In genomic region chr6:159852877-159853276, GRCh38 we compare ENCODE assay signal across 11 cellular contexts. TPM values are rescaled to one million over a fixed set of nuclear protein-coding genes. Genes with fewer than 3 reads are reported as not detected.
DNase-seq lines count a peak whose midpoint lies in the region; ATAC-seq, FAIRE-seq and TF ChIP-seq lines count a peak whose summit lies in the region.
"Had no signal": no experiment of that assay in that cellular context is flagged by ENCODE, and none has a peak within 500 bp of the region (broad histone marks: within the 10 kb centered on the region; RNA-seq: fewer than 3 reads in every experiment).

No MANE protein-coding gene starts in this region.

- no peaks in the 10 kb centered on the region for H3K9me1 ChIP-seq in IMR-90 (ENCODE audit: insufficient read depth, low read length)

- WGBS in IMR-90 (ENCODE audit: extremely low coverage in 2 of 2, insufficient read length in 1 of 2), 2 experiments: no CpG with 5 or more reads among the region's 6 CpGs
- WGBS in GM12878 (ENCODE audit: insufficient coverage, insufficient replicate concordance, low lambda C conversion rate, missing lambda C conversion rate): 38% methylated on average over 6 of the region's 6 CpGs

- H3K27me3 ChIP-seq in IMR-90 (ENCODE audit: control insufficient read depth, insufficient read depth, low read length) (peaks cover 5% of the 10 kb centered on the region), GM12878 (replicated peaks in 1 of 2; ENCODE audit: control insufficient read depth in 2 of 2, insufficient read depth in 2 of 2, low read length in 1 of 2) (no peaks in the 10 kb centered on the region; a peak in 2 of 4 replicates), neural cell (ENCODE audit: insufficient read depth, low read depth, low read length) (no peaks in the 10 kb centered on the region)

- no peaks in the 10 kb centered on the region for H3K9me2 ChIP-seq in neural cell (ENCODE audit: insufficient read depth, low read length)

- no peak overlapping the region for H2AK9ac ChIP-seq in IMR-90 (replicated peaks; ENCODE audit: low read depth, low read length, poor library complexity)

- intact Hi-C loops in IMR-90 (cut with micrococcal nuclease): loop anchor here (2.0 kb wide), 1 partner anchor 162 kb away; no protein-coding TSS in a partner anchor
- intact Hi-C loops in GM12878 (cut with micrococcal nuclease; ENCODE audit: unreplicated experiment): loop anchor here (1.0 kb wide), 1 partner anchor 162 kb away; no protein-coding TSS in a partner anchor

- H3K9me3 ChIP-seq in IMR-90 (ENCODE audit: control insufficient read depth, insufficient read depth, low read length) (no peaks in the 10 kb centered on the region), GM12878 (replicated peaks; ENCODE audit: control insufficient read depth, insufficient read depth, low read length) (no peaks in the 10 kb centered on the region; the same call in 2 of the 3 replicates), neural cell (ENCODE audit: low read length) (no peaks in the 10 kb centered on the region)

- H3K27ac ChIP-seq in IMR-90 (ENCODE audit: insufficient read depth, low read length) (no peak overlapping the region), GM12878 (ENCODE audit: control insufficient read depth, insufficient read depth) (no peak overlapping the region), neural cell (ENCODE audit: low read length) (no peak overlapping the region)
- H3K27ac ChIP-seq: epithelial cell of prostate had no signal

- SMC1A ChIA-PET in GM12878 (lab: Charles Lee; ENCODE audit: uncharacterized antibody, unreplicated experiment): interaction anchor here (1.5 to 3.8 kb wide), 6 partner anchors 19 to 161 kb away, joined by 3 to 18 read pairs (median 8); partner anchors contain the start of genes MRPL18, SOD2 and TCP1

- dilution Hi-C loops in IMR-90 (cut with HindIII; ENCODE audit: low sequenced_read_pairs, unreplicated experiment): no loop called here

- TF ChIP-seq EP300 in GM12878 (IDR thresholded peaks at IDR 0.05; ENCODE audit: borderline replicate concordance in 1 of 2, control insufficient read depth in 1 of 2, low read depth in 2 of 2, low read length in 2 of 2) (no peak), neural cell (conservative IDR thresholded peaks at IDR 0.05; ENCODE audit: poor library complexity, severe bottlenecking) (no peak)

- no peak overlapping the region for H4K91ac ChIP-seq in IMR-90 (ENCODE audit: insufficient read depth, low read depth, low read length)

- H3K4me2 ChIP-seq in IMR-90 (ENCODE audit: low read depth, low read length) (no peak overlapping the region), GM12878 (ENCODE audit: control insufficient read depth, insufficient read depth) (no peak overlapping the region), neural cell (ENCODE audit: low read length) (no peak overlapping the region)

- no peaks in the 10 kb centered on the region for H4K20me1 ChIP-seq in IMR-90 (ENCODE audit: insufficient read depth, low read length)
- H4K20me1 ChIP-seq in GM12878 (ENCODE audit: control insufficient read depth, insufficient read depth): no peaks in the 10 kb centered on the region
- no peaks in the 10 kb centered on the region for H4K20me1 ChIP-seq in neural cell (ENCODE audit: insufficient read depth)

- H2BK20ac ChIP-seq in IMR-90 (ENCODE audit: low read depth, low read length): no peak overlapping the region

- no peak overlapping the region for H2AK5ac ChIP-seq in IMR-90 (ENCODE audit: low read depth, low read length)

- no peak overlapping the region for H3K4ac ChIP-seq in IMR-90 (ENCODE audit: low read depth, low read length)

- no peak for FAIRE-seq in GM12878 (lab: Jason Lieb, UNC)
- FAIRE-seq: A204.1 had no signal

- H2BK120ac ChIP-seq in IMR-90 (ENCODE audit: low read depth, low read length): no peak overlapping the region

- no peak overlapping the region for H2BK5ac ChIP-seq in IMR-90 (ENCODE audit: low read depth, low read length, poor library complexity, severe bottlenecking)

- H3F3A ChIP-seq in neural cell (ENCODE audit: insufficient read depth, low read length, poor library complexity, severe bottlenecking): no peaks in the 10 kb centered on the region

- no peak overlapping the region for H3K18ac ChIP-seq in IMR-90 (ENCODE audit: low read depth, low read length)

- RAD21 ChIA-PET in GM12878 (lab: Charles Lee; ENCODE audit: unreplicated experiment): interaction anchor here (0.7 to 2.0 kb wide), 7 partner anchors 24 to 161 kb away, joined by 3 to 7 read pairs (median 3); partner anchors contain the start of gene SOD2

- CTCF ChIA-PET in IMR-90 (lab: Yijun Ruan, JAX) (interaction anchor here (1.5 to 1.6 kb wide), 2 partner anchors 11 to 23 kb away, joined by 3 read pairs; no protein-coding TSS in a partner anchor), GM12878 (lab: Yijun Ruan, JAX) (interaction anchor here (0.9 to 2.7 kb wide), 10 partner anchors 9 to 173 kb away, joined by 3 to 20 read pairs (median 4); partner anchors contain the start of genes MRPL18, SOD2 and TCP1)

- no peaks in the 10 kb centered on the region for H3K79me2 ChIP-seq in GM12878 (ENCODE audit: control insufficient read depth, insufficient read depth, low read length)
- H3K79me2 ChIP-seq in neural cell (replicated peaks; ENCODE audit: insufficient read depth, low read length): no peaks in the 10 kb centered on the region

- DNase-seq in DMS 273 (lab: John Stamatoyannopoulos, UW; ENCODE audit: unreplicated experiment) (peak; percentile 44), DMS 273 treated with DMSO at 0.1 percent for 48 hours (lab: John Stamatoyannopoulos, UW) (no peak), IMR-90 (no peak), GM12878 (ENCODE audit: low read depth, low spot score) (no peak), AG08396 (ENCODE audit: low spot score) (no peak), KG1 (lab: John Stamatoyannopoulos, UW) (no peak)

- no TSS peak for BruUV-seq in IMR-90 (replicated peaks; lab: Mats Ljungman, UMichigan)
- no TSS peak for BruUV-seq in GM12878 (replicated peaks; lab: Mats Ljungman, UMichigan)

- no peak overlapping the region for H3K56ac ChIP-seq in IMR-90 (ENCODE audit: extremely low read depth, insufficient read depth, low read length)

- H4K8ac ChIP-seq in IMR-90 (ENCODE audit: low read depth in 2 of 2, low read length in 2 of 2): no peak overlapping the region

- H4K5ac ChIP-seq in IMR-90 (ENCODE audit: low read depth, low read length): no peak overlapping the region

- H3K4me3 ChIP-seq in IMR-90 (ENCODE audit: insufficient read depth, low read depth, low read length) (no peak overlapping the region), GM12878 (no peak overlapping the region), neural cell (ENCODE audit: low read length) (no peak overlapping the region)

- no peak overlapping the region for H2BK15ac ChIP-seq in IMR-90 (ENCODE audit: low read depth, low read length)

- H3K14ac ChIP-seq in IMR-90 (replicated peaks; ENCODE audit: low read depth, low read length): no peak overlapping the region

- H2AFZ ChIP-seq in IMR-90 (replicated peaks; ENCODE audit: low read length, poor library complexity) (peak overlapping the region; percentile 7), GM12878 (ENCODE audit: control insufficient read depth, low read depth, low read length) (no peak overlapping the region; the same call in 1 of the 2 replicates), neural cell (ENCODE audit: low read depth, low read length) (no peak overlapping the region)

- H3K79me1 ChIP-seq in IMR-90 (ENCODE audit: low read depth in 1 of 2, low read length in 2 of 2): no peaks in the 10 kb centered on the region

- H3K4me1 ChIP-seq in IMR-90 (ENCODE audit: control insufficient read depth, insufficient read depth, low read length): no peaks in the 10 kb centered on the region
- H3K4me1 ChIP-seq in GM12878 (ENCODE audit: control insufficient read depth, insufficient read depth, low read length): no peaks in the 10 kb centered on the region

- H3K23ac ChIP-seq in IMR-90 (ENCODE audit: low read depth, low read length): no peak overlapping the region

- TF ChIP-seq POLR2A in IMR-90 (IDR thresholded peaks at IDR 0.05; ENCODE audit: low read depth, low read length) (no peak), GM12878 (IDR thresholded peaks at IDR 0.05; ENCODE audit: low read depth, low read length) (no peak)

- no peak overlapping the region for H3K9ac ChIP-seq in IMR-90 (ENCODE audit: low read depth, low read length)
- H3K9ac ChIP-seq in GM12878 (ENCODE audit: control insufficient read depth, insufficient read depth, low read length): no peak overlapping the region
- H3K9ac ChIP-seq in neural cell (ENCODE audit: low read length): no peak overlapping the region

- in situ Hi-C loops in IMR-90 (cut with MboI; ENCODE audit: low sequenced_read_pairs) (loop anchor here (25.0 kb wide), 1 partner anchor 609 kb away; no protein-coding TSS in a partner anchor), GM12878 (cut with MboI) (no loop called here)

- H3K36me3 ChIP-seq in IMR-90 (ENCODE audit: control insufficient read depth, insufficient read depth, low read length) (no peaks in the 10 kb centered on the region), GM12878 (ENCODE audit: control insufficient read depth in 2 of 2, insufficient read depth in 2 of 2, low read length in 1 of 2) (no peaks in the 10 kb centered on the region), neural cell (ENCODE audit: insufficient read depth, low read length) (no peaks in the 10 kb centered on the region)

- TF ChIP-seq RAD21 in IMR-90 (IDR thresholded peaks at IDR 0.05; ENCODE audit: low read length) (no peak), GM12878 (IDR thresholded peaks at IDR 0.05; ENCODE audit: insufficient read depth, low read depth, low read length) (peak; percentile 53), neural cell (conservative IDR thresholded peaks at IDR 0.05) (no peak)

- POLR2A ChIA-PET in IMR-90 (lab: Charles Lee; ENCODE audit: unreplicated experiment): no interaction called here
- POLR2A ChIA-PET in GM12878 (lab: Charles Lee): no interaction called here

- TF ChIP-seq CTCF in IMR-90 (conservative IDR thresholded peaks at IDR 0.05; ENCODE audit: low read depth, low read length): peak; percentile 17; the same call in 1 of the 2 replicates
- peak in 2 of 3 experiments; percentile 34 to 50; a peak in 3 of 6 replicates for TF ChIP-seq CTCF in GM12878 (IDR thresholded peaks at IDR 0.05 in 2 of 3, conservative IDR thresholded peaks at IDR 0.05 in 1 of 3; ENCODE audit: control insufficient read depth in 2 of 3, extremely low read depth in 1 of 3, insufficient read depth in 1 of 3, low read depth in 3 of 3, low read length in 3 of 3)
- peak; percentile 21 for TF ChIP-seq CTCF in neural cell (IDR thresholded peaks at IDR 0.05; ENCODE audit: poor library complexity, severe bottlenecking)

- ATAC-seq in IMR-90 (ENCODE audit: low read depth) (0 out of 2 replicates have a peak, but pooled peaks have one; percentile 24), GM12878 (peak; percentile 66), HG02973 (IDR thresholded peaks at IDR 0.05; ENCODE audit: unreplicated experiment) (no peak)

RNA-seq across cellular contexts. Expression of gene MAS1, which starts 37.9 kb away (rescaled TPM):
- total RNA-seq in IMR-90 (2012; rRNA removed): not detected in 2 replicates
- under 0.01 TPM in 1 of 2 replicates, not detected in the other for polyA plus RNA-seq in IMR-90 (2012; rRNA removed)
- not detected in 2 replicates for polyA plus RNA-seq in IMR-90 (2012; cell fraction: cytosol; rRNA removed)
- polyA plus RNA-seq in IMR-90 (2012; cell fraction: nucleus; rRNA removed; ENCODE audit: low replicate concordance): not detected in 2 replicates
- total RNA-seq in GM12878 (2013; cell fraction: nucleolus; rRNA removed): 0.20 and 0.21 TPM in 2 replicates
- total RNA-seq in GM12878 (2014; rRNA removed): under 0.01 TPM in 1 of 2 replicates, not detected in the other
- not detected in 2 replicates for total RNA-seq in GM12878 (2014; rRNA removed; fragmentation: Illumina TruSeq; extraction: Trizol)
- total RNA-seq in GM12878 (2021): not detected in 2 replicates
- polyA plus RNA-seq in GM12878 (2011; ENCODE audit: low read depth): not detected
- 0.07 and 0.08 TPM in 2 replicates for polyA plus RNA-seq in GM12878 (2011; rRNA removed)
- polyA plus RNA-seq in GM12878 (2011; cell fraction: cytosol; rRNA removed): 0.03 and 0.07 TPM in 2 replicates
- polyA plus RNA-seq in GM12878 (2011; cell fraction: nucleus; rRNA removed): 0.04 and 0.06 TPM in 2 replicates
- not detected in 2 replicates for polyA plus RNA-seq in GM12878 (2012)
- 0.02 TPM in 1 of 2 replicates, not detected in the other for polyA plus RNA-seq in GM12878 (2014; fragmentation: Illumina TruSeq; extraction: Trizol)
- polyA plus RNA-seq in GM12878 (2014; fragmentation: Nextera tagmentation; extraction: Ambion mirVana): not detected
- polyA plus RNA-seq in GM12878 (2014; rRNA removed): 0.01 TPM in 1 of 2 replicates, not detected in the other
- polyA plus RNA-seq in GM12878 (2016; fragmentation: Nextera tagmentation; extraction: Ambion mirVana): not detected
- polyA minus RNA-seq in GM12878 (2011; rRNA and poly(A)+ RNA removed): 0.21 and 0.29 TPM in 2 replicates
- polyA minus RNA-seq in GM12878 (2011; cell fraction: cytosol; rRNA and poly(A)+ RNA removed): 0.13 TPM in 1 of 2 replicates, not detected in the other
- 0.10 and 0.12 TPM in 2 replicates for polyA minus RNA-seq in GM12878 (2011; cell fraction: nucleus; rRNA and poly(A)+ RNA removed)
- polyA plus RNA-seq in neural cell: not detected in 2 replicates
- not detected in 2 replicates for polyA minus RNA-seq in neural cell
- total RNA-seq: T-helper 2 cell treated with Interferon-gamma antibody and Interleukin-4, amounts not matched to agents 100 ng/mL and 5 ng/mL, for 36 hours had no signal

RNA-seq across cellular contexts. Expression of gene PNLDC1, which starts 52.8 kb away (rescaled TPM):
- total RNA-seq in IMR-90 (2012; rRNA removed) (not detected in 2 replicates), GM12878 (2014; rRNA removed) (0.38 TPM in 1 of 2 replicates, not detected in the other), GM12878 (2014; rRNA removed; fragmentation: Illumina TruSeq; extraction: Trizol) (0.09 TPM in 1 of 2 replicates, not detected in the other), GM12878 (2021) (0.19 TPM in 1 of 2 replicates, not detected in the other)
- polyA plus RNA-seq in IMR-90 (2012; rRNA removed) (not detected in 2 replicates), GM12878 (2011; rRNA removed) (0.07 and 0.08 TPM in 2 replicates), GM12878 (2014; fragmentation: Illumina TruSeq; extraction: Trizol) (0.07 TPM in 1 of 2 replicates, not detected in the other), GM12878 (2014; fragmentation: Nextera tagmentation; extraction: Ambion mirVana) (under 1 TPM; 0.09 to 0.16 TPM), GM12878 (2014; rRNA removed) (0.06 and 0.16 TPM in 2 replicates), GM12878 (2016; fragmentation: Nextera tagmentation; extraction: Ambion mirVana) (under 1 TPM; 0.09 to 0.25 TPM), neural cell (not detected in 2 replicates)
- polyA plus RNA-seq in IMR-90 (2012; cell fraction: cytosol; rRNA removed): not detected in 2 replicates
- not detected in 2 replicates for polyA plus RNA-seq in IMR-90 (2012; cell fraction: nucleus; rRNA removed; ENCODE audit: low replicate concordance)
- total RNA-seq in GM12878 (2013; cell fraction: nucleolus; rRNA removed): not detected in 2 replicates
- polyA plus RNA-seq in GM12878 (2011; ENCODE audit: low read depth): not detected
- polyA plus RNA-seq in GM12878 (2011; cell fraction: cytosol; rRNA removed): 0.03 and 0.08 TPM in 2 replicates
- 0.13 TPM in 2 replicates for polyA plus RNA-seq in GM12878 (2011; cell fraction: nucleus; rRNA removed)
- not detected in 2 replicates for polyA plus RNA-seq in GM12878 (2012)
- not detected in 2 replicates for polyA minus RNA-seq in GM12878 (2011; rRNA and poly(A)+ RNA removed)
- not detected in 2 replicates for polyA minus RNA-seq in GM12878 (2011; cell fraction: cytosol; rRNA and poly(A)+ RNA removed)
- polyA minus RNA-seq in GM12878 (2011; cell fraction: nucleus; rRNA and poly(A)+ RNA removed): not detected in 2 replicates
- not detected in 2 replicates for polyA minus RNA-seq in neural cell
